24 cellular contexts compared by ENCODE assay signal in the genomic region with DNA sequence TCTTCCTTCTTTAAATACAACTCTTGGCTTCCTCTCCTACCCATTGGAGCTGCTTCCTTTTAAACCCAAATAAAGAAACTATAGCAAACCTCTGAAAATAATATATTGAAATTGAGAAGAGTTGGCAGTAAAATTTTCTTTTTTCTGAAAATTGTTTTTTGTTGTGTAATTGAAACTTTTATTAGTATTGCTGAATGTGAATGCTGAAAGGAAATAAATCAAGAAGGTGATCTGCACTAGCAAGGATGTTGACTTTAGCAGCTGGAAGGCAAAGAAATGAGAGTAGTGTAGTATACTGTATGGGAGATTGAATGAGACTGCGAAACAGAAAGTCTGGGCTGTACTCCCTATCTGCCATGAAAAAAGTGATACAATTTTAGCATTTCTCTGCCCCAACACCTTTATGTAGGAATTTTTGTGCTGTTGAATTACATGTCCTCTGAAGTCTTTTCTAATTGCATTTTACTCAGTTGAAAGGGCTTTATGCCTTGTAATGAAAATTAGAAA.
DNase-seq lines count a peak whose midpoint lies in the region; ATAC-seq and TF ChIP-seq lines count a peak whose summit lies in the region.
"Had no signal": no experiment of that assay in that cellular context is flagged by ENCODE, and none has a peak within 500 bp of the region (broad histone marks: within the 10 kb centered on the region; RNA-seq: fewer than 3 reads in every experiment).

No MANE protein-coding gene starts in this region.

- H3K9ac ChIP-seq in HUES48 (ENCODE audit: low read depth, low read length) = no peak overlapping the region
- H3K9ac ChIP-seq: BLaER1 had no signal

- H3K4me3 ChIP-seq in HEK293 (ENCODE audit: low read depth, low read length) (no peak overlapping the region), HUES48 (ENCODE audit: low read depth, low read length) (no peak overlapping the region)
- H3K4me3 ChIP-seq: BLaER1, GM12878 had no signal

- no peak for ATAC-seq in T-cell (replicated peaks in 1 of 4)
- ATAC-seq: GM12878 had no signal

- H3K4me1 Mint-ChIP-seq in T-cell = no peaks in the 10 kb centered on the region
- H3K4me1 Mint-ChIP-seq: CD14-positive monocyte; CD4-positive, CD25-positive, alpha-beta regulatory T cell; CD8-positive, alpha-beta memory T cell had no signal

- H3K27me3 ChIP-seq in HUES48 (ENCODE audit: control insufficient read depth, insufficient read depth, low read length) = no peaks in the 10 kb centered on the region
- H3K27me3 ChIP-seq: BE2C, BLaER1 had no signal

- H3K27ac ChIP-seq in HEK293 (ENCODE audit: extremely low read depth, low read depth, low read length) = no peak overlapping the region
- H3K27ac ChIP-seq in HUES48 (ENCODE audit: low read depth, low read length) = peak overlapping the region; percentile 17
- H3K27ac ChIP-seq: BLaER1 had no signal

- no peak overlapping the region for H3K4me3 Mint-ChIP-seq in T-cell
- H3K4me3 Mint-ChIP-seq: CD14-positive monocyte; CD4-positive, alpha-beta memory T cell; CD4-positive, CD25-positive, alpha-beta regulatory T cell; CD8-positive, alpha-beta memory T cell had no signal

- no peak overlapping the region for H3K27ac Mint-ChIP-seq in T-cell
- H3K27ac Mint-ChIP-seq: CD14-positive monocyte; CD4-positive, alpha-beta memory T cell; CD4-positive, CD25-positive, alpha-beta regulatory T cell; CD8-positive, alpha-beta memory T cell had no signal

- peaks cover 4 to 13% of the 10 kb centered on the region in 2 donors for H3K27me3 Mint-ChIP-seq in T-cell

- H3K9me3 Mint-ChIP-seq in T-cell = no peaks in the 10 kb centered on the region

- H3K9me3 ChIP-seq in HEK293 (ENCODE audit: control insufficient read depth, insufficient read depth, low read depth, low read length) (no peaks in the 10 kb centered on the region), HUES48 (ENCODE audit: control insufficient read depth, insufficient read depth, low read length) (peaks cover 5% of the 10 kb centered on the region; the same call in 1 of the 2 replicates)
- H3K9me3 ChIP-seq: BE2C had no signal

- TF ChIP-seq CTCF in HEK293 (tag by site-specific recombination; IDR thresholded peaks at IDR 0.05) = no peak

- no peaks in the 10 kb centered on the region for H3K36me3 Mint-ChIP-seq in T-cell
- H3K36me3 Mint-ChIP-seq: CD14-positive monocyte; CD4-positive, alpha-beta memory T cell; CD4-positive, CD25-positive, alpha-beta regulatory T cell had no signal

- DNase-seq in left kidney (ENCODE audit: low read depth, low spot score) (peak; percentile 7), kidney tubule cell (ENCODE audit: low spot score) (no peak), T-cell (no peak), NCI-H69 (lab: John Stamatoyannopoulos, UW) (no peak)
- DNase-seq: 8988T; ACHN; BE2C; C1 segment of cervical spinal cord; CD4-positive, alpha-beta memory T cell; CD4-positive, CD25-positive, alpha-beta regulatory T cell; CD8-positive, alpha-beta memory T cell; COR-L47; DMS 273 treated with DMSO at 0.1 percent for 48 hours; DMS153; DMS53; DMS79; DND-41; EL; GDM1 had no signal

- POLR2A ChIA-PET in HEK293 (lab: Yijun Ruan, JAX) = no interaction called here
- POLR2A ChIA-PET in T-cell (lab: Charles Lee) = no interaction called here

- H3K36me3 ChIP-seq in HEK293 (ENCODE audit: control insufficient read depth in 2 of 2, insufficient read depth in 1 of 2, low read length in 2 of 2) = no peaks in the 10 kb centered on the region
- no peaks in the 10 kb centered on the region for H3K36me3 ChIP-seq in HUES48 (ENCODE audit: control insufficient read depth, insufficient read depth, low read length)
- H3K36me3 ChIP-seq: BE2C, BLaER1 had no signal

- CTCF ChIA-PET in HEK293 (lab: Yijun Ruan, JAX) (no interaction called here), T-cell (lab: Charles Lee) (interaction anchor here in 1 of 2 donors (0.9 kb wide), 1 partner anchor 8 kb away, joined by 4 read pairs; no protein-coding TSS in a partner anchor)

- no peaks in the 10 kb centered on the region for H3K4me1 ChIP-seq in HEK293 (ENCODE audit: control insufficient read depth, insufficient read depth, low read length)
- H3K4me1 ChIP-seq in HUES48 (ENCODE audit: control insufficient read depth, insufficient read depth, low read length) = peaks cover 18% of the 10 kb centered on the region
- H3K4me1 ChIP-seq: BE2C, BLaER1 had no signal

TF ChIP-seq in HEK293, 187 proteins besides CTCF, POLR2A, EP300 and RAD21:
- TF ChIP-seq, protein P1, sequence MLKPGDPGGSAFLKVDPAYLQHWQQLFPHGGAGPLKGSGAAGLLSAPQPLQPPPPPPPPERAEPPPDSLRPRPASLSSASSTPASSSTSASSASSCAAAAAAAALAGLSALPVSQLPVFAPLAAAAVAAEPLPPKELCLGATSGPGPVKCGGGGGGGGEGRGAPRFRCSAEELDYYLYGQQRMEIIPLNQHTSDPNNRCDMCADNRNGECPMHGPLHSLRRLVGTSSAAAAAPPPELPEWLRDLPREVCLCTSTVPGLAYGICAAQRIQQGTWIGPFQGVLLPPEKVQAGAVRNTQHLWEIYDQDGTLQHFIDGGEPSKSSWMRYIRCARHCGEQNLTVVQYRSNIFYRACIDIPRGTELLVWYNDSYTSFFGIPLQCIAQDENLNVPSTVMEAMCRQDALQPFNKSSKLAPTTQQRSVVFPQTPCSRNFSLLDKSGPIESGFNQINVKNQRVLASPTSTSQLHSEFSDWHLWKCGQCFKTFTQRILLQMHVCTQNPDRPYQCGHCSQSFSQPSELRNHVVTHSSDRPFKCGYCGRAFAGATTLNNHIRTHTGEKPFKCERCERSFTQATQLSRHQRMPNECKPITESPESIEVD (tag by site-specific recombination; IDR thresholded peaks at IDR 0.05) = peak; percentile 89
- TF ChIP-seq PRDM1 (tag by site-specific recombination; IDR thresholded peaks at IDR 0.05) = peak; percentile 51
- TF ChIP-seq, protein P2, sequence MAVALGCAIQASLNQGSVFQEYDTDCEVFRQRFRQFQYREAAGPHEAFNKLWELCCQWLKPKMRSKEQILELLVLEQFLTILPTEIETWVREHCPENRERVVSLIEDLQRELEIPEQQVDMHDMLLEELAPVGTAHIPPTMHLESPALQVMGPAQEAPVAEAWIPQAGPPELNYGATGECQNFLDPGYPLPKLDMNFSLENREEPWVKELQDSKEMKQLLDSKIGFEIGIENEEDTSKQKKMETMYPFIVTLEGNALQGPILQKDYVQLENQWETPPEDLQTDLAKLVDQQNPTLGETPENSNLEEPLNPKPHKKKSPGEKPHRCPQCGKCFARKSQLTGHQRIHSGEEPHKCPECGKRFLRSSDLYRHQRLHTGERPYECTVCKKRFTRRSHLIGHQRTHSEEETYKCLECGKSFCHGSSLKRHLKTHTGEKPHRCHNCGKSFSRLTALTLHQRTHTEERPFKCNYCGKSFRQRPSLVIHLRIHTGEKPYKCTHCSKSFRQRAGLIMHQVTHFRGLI (tag by site-specific recombination; IDR thresholded peaks at IDR 0.05) = no peak
